Comparison of ENCODE assay signal across 18 cellular contexts in the genomic region with DNA sequence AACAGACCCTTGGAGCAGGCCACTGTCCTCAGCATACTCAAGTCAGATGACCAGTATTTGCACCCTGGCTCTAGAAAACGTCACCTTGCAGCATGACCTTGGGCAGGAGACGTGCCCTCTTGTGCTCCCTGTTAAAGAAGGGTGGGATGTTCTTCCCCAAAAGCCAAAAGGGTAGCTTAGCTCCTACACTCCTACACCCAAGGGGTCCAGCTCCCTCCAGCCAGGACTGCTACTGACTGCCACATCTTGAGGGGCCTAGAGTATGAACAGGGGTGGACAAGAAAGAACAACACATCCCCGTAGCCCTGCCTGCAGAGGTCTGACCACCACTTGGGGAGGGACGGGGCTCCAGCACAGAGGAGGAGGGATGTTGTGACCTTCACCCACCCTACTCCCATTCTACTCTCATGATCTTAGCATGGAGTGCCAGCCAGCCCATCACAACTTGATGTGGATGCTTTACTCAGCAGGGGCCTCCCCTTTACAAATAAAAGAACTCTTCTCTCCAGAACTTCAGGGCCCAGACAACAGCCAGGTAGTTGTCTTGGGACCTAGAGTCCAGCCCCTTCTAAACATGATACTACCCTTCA.
DNase-seq lines count a peak whose midpoint lies in the region; ATAC-seq and TF ChIP-seq lines count a peak whose summit lies in the region.
"Had no signal": no experiment of that assay in that cellular context is flagged by ENCODE, and none has a peak within 500 bp of the region (broad histone marks: within the 10 kb centered on the region; RNA-seq: fewer than 3 reads in every experiment).

No MANE protein-coding gene starts in this region.

- peak; percentile 2 for DNase-seq in stimulated activated CD4-positive, alpha-beta T cell treated with anti-CD3 and anti-CD28 coated beads, Interleukin-4, amount 100 ng/mL, for 24 hours
- no peak for DNase-seq in stimulated activated CD4-positive, alpha-beta T cell treated with anti-CD3 and anti-CD28 coated beads, Interleukin-4, amount 100 ng/mL, for 4 hours
- DNase-seq in endodermal cell (peak; percentile 21), neuronal stem cell (ENCODE audit: low spot score) (no peak), upper lobe of right lung (peak; percentile 49), omental fat pad (ENCODE audit: low spot score) (no peak), mesothelial cell of epicardium (ENCODE audit: low spot score in 2 of 2, unreplicated experiment in 2 of 2) (no peak)
- DNase-seq in activated naive CD8-positive, alpha-beta T cell treated with anti-CD3 and anti-CD28 coated beads for 36 hours: no peak
- DNase-seq: DMS153, H7, KG1, NCI-H1048, NCI-H1436 treated with DMSO at 0.1 percent for 48 hours, NCI-H2081, NCI-H774 had no signal

- H3K9me3 Mint-ChIP-seq in endodermal cell (no peaks in the 10 kb centered on the region), mesothelial cell of epicardium (no peaks in the 10 kb centered on the region)
- H3K9me3 Mint-ChIP-seq in activated naive CD8-positive, alpha-beta T cell treated with anti-CD3 and anti-CD28 coated beads for 36 hours: no peaks in the 10 kb centered on the region

- no peak overlapping the region for H4K91ac ChIP-seq in neuronal stem cell (ENCODE audit: low read depth, low read length, poor library complexity)

- H3K27ac Mint-ChIP-seq in endodermal cell (no peak overlapping the region), mesothelial cell of epicardium (no peak overlapping the region)
- no peak overlapping the region for H3K27ac Mint-ChIP-seq in activated naive CD8-positive, alpha-beta T cell treated with anti-CD3 and anti-CD28 coated beads for 36 hours

- no peak overlapping the region for H2BK120ac ChIP-seq in neuronal stem cell (ENCODE audit: low read depth, low read length)

- ATAC-seq in upper lobe of right lung (no peak), omental fat pad (ENCODE audit: low FRiP score) (no peak)
- ATAC-seq: HepG2 had no signal

- no peak overlapping the region for H2BK15ac ChIP-seq in neuronal stem cell (ENCODE audit: low read length)

- H3K27me3 ChIP-seq in endodermal cell (ENCODE audit: control insufficient read depth, insufficient read depth, low read length, poor library complexity, severe bottlenecking) (no peaks in the 10 kb centered on the region), neuronal stem cell (ENCODE audit: control insufficient read depth in 3 of 3, insufficient read depth in 3 of 3, low read depth in 1 of 3, low read length in 3 of 3) (peaks cover 0 to 11% (median 0%) of the 10 kb centered on the region in 3 experiments), upper lobe of right lung (no peaks in the 10 kb centered on the region)

- H3K4me3 Mint-ChIP-seq in endodermal cell (no peak overlapping the region), mesothelial cell of epicardium (no peak overlapping the region)
- no peak overlapping the region for H3K4me3 Mint-ChIP-seq in activated naive CD8-positive, alpha-beta T cell treated with anti-CD3 and anti-CD28 coated beads for 36 hours

- intact Hi-C loops in upper lobe of right lung (cut with DNase I): no loop called here

- H3K79me1 ChIP-seq in neuronal stem cell (ENCODE audit: low read depth, low read length): no peaks in the 10 kb centered on the region

- H2AFZ ChIP-seq in neuronal stem cell (ENCODE audit: low read length): no peak overlapping the region

- no peak overlapping the region for H3K4me3 ChIP-seq in endodermal cell (ENCODE audit: low read length)
- no peak overlapping the region for H3K4me3 ChIP-seq in neuronal stem cell (ENCODE audit: low read length in 2 of 2)
- H3K4me3 ChIP-seq in upper lobe of right lung: no peak overlapping the region

- TF ChIP-seq CTCF in endodermal cell (conservative IDR thresholded peaks at IDR 0.05) (no peak), upper lobe of right lung (IDR thresholded peaks at IDR 0.05) (no peak), omental fat pad (IDR thresholded peaks at IDR 0.05) (no peak), mesothelial cell of epicardium (IDR thresholded peaks at IDR 0.05; ENCODE audit: unreplicated experiment) (no peak)

- peak overlapping the region; percentile 29 for H3K18ac ChIP-seq in neuronal stem cell (ENCODE audit: low read length)

- H3K36me3 ChIP-seq in endodermal cell (ENCODE audit: control insufficient read depth, insufficient read depth, low read length): no peaks in the 10 kb centered on the region
- no peaks in the 10 kb centered on the region for H3K36me3 ChIP-seq in neuronal stem cell (replicated peaks in 1 of 2; ENCODE audit: control insufficient read depth in 2 of 2, insufficient read depth in 2 of 2, low read length in 2 of 2)
- no peaks in the 10 kb centered on the region for H3K36me3 ChIP-seq in upper lobe of right lung

- H3K4me2 ChIP-seq in neuronal stem cell (ENCODE audit: insufficient read depth, low read length, poor library complexity, severe bottlenecking): no peak overlapping the region

- peaks cover 6% of the 10 kb centered on the region for H3K4me1 ChIP-seq in endodermal cell (ENCODE audit: control insufficient read depth, insufficient read depth, low read length)
- peaks cover 18 to 19% of the 10 kb centered on the region in 2 donors for H3K4me1 ChIP-seq in neuronal stem cell (ENCODE audit: control insufficient read depth in 2 of 2, insufficient read depth in 1 of 2, low read depth in 1 of 2, low read length in 2 of 2)
- H3K4me1 ChIP-seq in upper lobe of right lung: no peaks in the 10 kb centered on the region

- H3K23ac ChIP-seq in neuronal stem cell (ENCODE audit: low read depth, low read length, poor library complexity): no peak overlapping the region

- no peak overlapping the region for H2BK12ac ChIP-seq in neuronal stem cell (ENCODE audit: low read length)

- H4K8ac ChIP-seq in neuronal stem cell (ENCODE audit: low read depth, low read length): no peak overlapping the region

- no peak overlapping the region for H3K14ac ChIP-seq in neuronal stem cell (ENCODE audit: low read length)

- peaks cover 15% of the 10 kb centered on the region for H3K4me1 Mint-ChIP-seq in endodermal cell
- no peaks in the 10 kb centered on the region for H3K4me1 Mint-ChIP-seq in activated naive CD8-positive, alpha-beta T cell treated with anti-CD3 and anti-CD28 coated beads for 36 hours
- peaks cover 3% of the 10 kb centered on the region for H3K4me1 Mint-ChIP-seq in mesothelial cell of epicardium

- no peaks in the 10 kb centered on the region for H3K36me3 Mint-ChIP-seq in endodermal cell (ENCODE audit: low read depth)
- no peaks in the 10 kb centered on the region for H3K36me3 Mint-ChIP-seq in activated naive CD8-positive, alpha-beta T cell treated with anti-CD3 and anti-CD28 coated beads for 36 hours
- H3K36me3 Mint-ChIP-seq in mesothelial cell of epicardium: no peaks in the 10 kb centered on the region

- H3K27me3 Mint-ChIP-seq in endodermal cell (ENCODE audit: insufficient read depth): no peaks in the 10 kb centered on the region
- no peaks in the 10 kb centered on the region for H3K27me3 Mint-ChIP-seq in activated naive CD8-positive, alpha-beta T cell treated with anti-CD3 and anti-CD28 coated beads for 36 hours
- peaks cover 3% of the 10 kb centered on the region for H3K27me3 Mint-ChIP-seq in mesothelial cell of epicardium (ENCODE audit: low read depth)

- H3K9me3 ChIP-seq in endodermal cell (ENCODE audit: control insufficient read depth, low read length): no peaks in the 10 kb centered on the region
- H3K9me3 ChIP-seq in neuronal stem cell (replicated peaks in 1 of 2; ENCODE audit: control insufficient read depth in 2 of 2, insufficient read depth in 1 of 2, low read depth in 1 of 2, low read length in 2 of 2): no peaks in the 10 kb centered on the region
- no peaks in the 10 kb centered on the region for H3K9me3 ChIP-seq in upper lobe of right lung

- no peak overlapping the region for H2BK5ac ChIP-seq in neuronal stem cell (ENCODE audit: low read length)

- H3K9ac ChIP-seq in endodermal cell (ENCODE audit: extremely low read depth, low read length, poor library complexity, severe bottlenecking): no peak overlapping the region
- H3K9ac ChIP-seq in neuronal stem cell (ENCODE audit: low read depth, low read length, poor library complexity): no peak overlapping the region

- no peak overlapping the region for H2AK5ac ChIP-seq in neuronal stem cell (ENCODE audit: low read depth, low read length)

- 90 to 98% methylated on average over 3 to 4 of the region's 4 CpGs for WGBS in endodermal cell (ENCODE audit: insufficient coverage in 1 of 2, insufficient read length in 1 of 2), 2 experiments
- WGBS in neuronal stem cell (ENCODE audit: extremely low coverage in 2 of 2, insufficient read length in 2 of 2, insufficient replicate concordance in 1 of 2), 2 donors: no CpG with 5 or more reads among the region's 4 CpGs

- no peak overlapping the region for H3K27ac ChIP-seq in endodermal cell (ENCODE audit: low read depth, low read length)
- no peak overlapping the region for H3K27ac ChIP-seq in neuronal stem cell (replicated peaks; ENCODE audit: low read length)
- no peak overlapping the region for H3K27ac ChIP-seq in upper lobe of right lung
- H3K27ac ChIP-seq: C4-2B, RWPE1 had no signal

- no peak overlapping the region for H3K4ac ChIP-seq in neuronal stem cell (ENCODE audit: low read length)

Comparison
In these comparisons a context has a peak if more than half of its experiments do, and no peak if none do; other contexts are left out.
1. DNase-seq: peak in stimulated activated CD4-positive, alpha-beta T cell treated with anti-CD3 and anti-CD28 coated beads, Interleukin-4, amount 100 ng/mL, for 24 hours (single experiment), endodermal cell (single experiment) and upper lobe of right lung (single experiment); none in stimulated activated CD4-positive, alpha-beta T cell treated with anti-CD3 and anti-CD28 coated beads, Interleukin-4, amount 100 ng/mL, for 4 hours (0 of 2), neuronal stem cell (single experiment), omental fat pad (single experiment), activated naive CD8-positive, alpha-beta T cell treated with anti-CD3 and anti-CD28 coated beads for 36 hours (single experiment) and mesothelial cell of epicardium (0 of 2).